In the genomic region with DNA sequence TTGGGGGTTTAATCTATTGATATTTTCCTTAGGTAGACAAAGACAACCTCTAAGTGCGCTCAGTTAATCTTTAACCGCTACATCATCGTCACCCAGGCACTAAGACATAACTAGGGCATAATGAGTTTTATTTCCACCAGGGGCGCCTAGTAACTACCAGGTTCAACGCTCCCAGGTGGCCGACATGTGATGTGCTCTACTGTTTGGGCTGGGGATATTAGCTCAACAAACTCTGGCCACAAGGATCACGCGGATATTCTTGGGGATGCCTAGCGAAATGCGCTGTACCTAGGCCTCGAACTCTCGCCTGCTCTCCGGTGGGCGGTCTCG, we compare ENCODE assay signal across 8 cellular contexts.
A peak's percentile ranks its signal among the peaks of the same experiment; 100 is the strongest.
DNase-seq lines count a peak whose midpoint lies in the region; ATAC-seq and TF ChIP-seq lines count a peak whose summit lies in the region.

No MANE protein-coding gene starts in this region.

- H3K36me3 Mint-ChIP-seq in nephron (ENCODE audit: low read depth), result peaks cover 33% of the 10 kb centered on the region

- peak overlapping the region; percentile 99 to 100 (median 99) for H3K27ac Mint-ChIP-seq in nephron

- H3K9me3 Mint-ChIP-seq in nephron, result peaks cover 11% of the 10 kb centered on the region

- TF ChIP-seq POLR2A in GM18505 (IDR thresholded peaks at IDR 0.05; ENCODE audit: borderline replicate concordance, extremely low read depth, insufficient read depth, insufficient read length), result no peak

- peak overlapping the region; percentile 83 for H3K4me3 ChIP-seq in epithelial cell of esophagus (ENCODE audit: low read length)

- DNase-seq in AG08395 (ENCODE audit: low spot score) (peak; percentile 58), NCI-H1694 (lab: John Stamatoyannopoulos, UW) (peak; percentile 51), epithelial cell of esophagus (ENCODE audit: low read depth) (peak; percentile 83), NCI-H187 (lab: John Stamatoyannopoulos, UW) (no peak)
- peak; percentile 50 for DNase-seq in activated CD4-positive, CD25-positive, alpha-beta regulatory T cell treated with anti-CD3 and anti-CD28 coated beads, Interleukin-2, amount 50 U/mL, for 16 hours (ENCODE audit: low read depth, low spot score)

- H3K4me1 Mint-ChIP-seq in nephron, result peaks cover 56% of the 10 kb centered on the region

- ATAC-seq in GM18505 (IDR thresholded peaks at IDR 0.05; ENCODE audit: unreplicated experiment) (peak; percentile 38), HG02943 (IDR thresholded peaks at IDR 0.05; ENCODE audit: low read depth, unreplicated experiment) (peak; percentile 46)

- TF ChIP-seq CTCF in epithelial cell of esophagus (IDR thresholded peaks at IDR 0.05; ENCODE audit: insufficient read depth, low read depth, low read length, missing control alignments) (peak; percentile 39), nephron (IDR thresholded peaks at IDR 0.05; ENCODE audit: unreplicated experiment in 3 of 3) (peak; percentile 34 to 48 (median 36))

- H3K27me3 Mint-ChIP-seq in nephron (ENCODE audit: low read depth), result no peaks in the 10 kb centered on the region

- H3K4me3 Mint-ChIP-seq in nephron, result peak overlapping the region; percentile 98

Comparison
In these comparisons a context has a peak if more than half of its experiments do, and no peak if none do; other contexts are left out.
1. DNase-seq: peak in AG08395 (single experiment), NCI-H1694 (single experiment), activated CD4-positive, CD25-positive, alpha-beta regulatory T cell treated with anti-CD3 and anti-CD28 coated beads, Interleukin-2, amount 50 U/mL, for 16 hours (single experiment) and epithelial cell of esophagus (single experiment); none in NCI-H187 (0 of 2).